ENCODE assay signal across 26 cellular contexts in genomic region chr10:78473016-78473415, GRCh38.
DNase-seq lines count a peak whose midpoint lies in the region; ATAC-seq and TF ChIP-seq lines count a peak whose summit lies in the region.
"Had no signal": no experiment of that assay in that cellular context is flagged by ENCODE, and none has a peak within 500 bp of the region (broad histone marks: within the 10 kb centered on the region; RNA-seq: fewer than 3 reads in every experiment).

No MANE protein-coding gene starts in this region.

- no peaks in the 10 kb centered on the region for H3K36me3 Mint-ChIP-seq in nephron (ENCODE audit: low read depth)
- H3K36me3 Mint-ChIP-seq: activated naive CD8-positive, alpha-beta T cell treated with anti-CD3 and anti-CD28 coated beads for 36 hours had no signal

- peaks cover 39% of the 10 kb centered on the region for H3K4me1 ChIP-seq in cardiac muscle cell (ENCODE audit: low read depth)
- H3K4me1 ChIP-seq: upper lobe of right lung had no signal

- H3K27me3 ChIP-seq in cardiac muscle cell, result no peaks in the 10 kb centered on the region
- H3K27me3 ChIP-seq: gastroesophageal sphincter, ovary had no signal

- DNase-seq in cardiac muscle cell (ENCODE audit: low read depth in 1 of 2, low spot score in 1 of 2) (peak in 1 of 2 donors; percentile 53), left ventricle myocardium superior (no peak), ecto neural progenitor cell (ENCODE audit: low spot score) (peak; percentile 70), COLO668 (lab: John Stamatoyannopoulos, UW; ENCODE audit: unreplicated experiment) (no peak), EL (no peak)
- DNase-seq: activated CD4-positive, alpha-beta T cell treated with anti-CD3 and anti-CD28 coated beads for 48 hours; activated naive CD8-positive, alpha-beta T cell treated with anti-CD3 and anti-CD28 coated beads for 36 hours; CD4-positive, alpha-beta T cell; DMS153; effector memory CD8-positive, alpha-beta T cell; GDM1; kidney; MM.1S; NCI-H1436 treated with DMSO at 0.1 percent for 48 hours; NCI-H226; right cardiac atrium; SIG-M5; stimulated activated naive CD8-positive, alpha-beta T cell treated with anti-CD3 and anti-CD28 coated beads, Interleukin-15, amount 100 ng/mL, for 72 hours; upper lobe of right lung had no signal

- H3K9me3 Mint-ChIP-seq in nephron, result peaks cover 3% of the 10 kb centered on the region
- H3K9me3 Mint-ChIP-seq: activated T-helper 17 cell treated with anti-CD3 and anti-CD28 coated beads, Interleukin-2, amount 50 U/mL, for 72 hours; CD4-positive, alpha-beta T cell; effector memory CD8-positive, alpha-beta T cell; stimulated activated naive CD8-positive, alpha-beta T cell treated with anti-CD3 and anti-CD28 coated beads, Interleukin-15, amount 100 ng/mL, for 72 hours had no signal

- TF ChIP-seq CTCF in cardiac muscle cell (IDR thresholded peaks at IDR 0.05; ENCODE audit: low read depth, low read length), result no peak
- TF ChIP-seq CTCF in nephron (IDR thresholded peaks at IDR 0.05; ENCODE audit: unreplicated experiment in 3 of 3), result no peak

- H3K27ac ChIP-seq in cardiac muscle cell, result peak overlapping the region; percentile 83
- H3K27ac ChIP-seq: upper lobe of right lung had no signal

- intact Hi-C loops in left ventricle myocardium superior (cut with micrococcal nuclease), result no loop called here

- H3K4me3 Mint-ChIP-seq in nephron, result no peak overlapping the region
- H3K4me3 Mint-ChIP-seq: activated naive CD8-positive, alpha-beta T cell treated with anti-CD3 and anti-CD28 coated beads for 36 hours; activated T-helper 17 cell treated with anti-CD3 and anti-CD28 coated beads, Interleukin-2, amount 50 U/mL, for 72 hours; CD4-positive, alpha-beta T cell; effector memory CD8-positive, alpha-beta T cell; stimulated activated naive CD8-positive, alpha-beta T cell treated with anti-CD3 and anti-CD28 coated beads, Interleukin-15, amount 100 ng/mL, for 72 hours had no signal

- peak overlapping the region; percentile 96 to 99 (median 99) for H3K27ac Mint-ChIP-seq in nephron
- H3K27ac Mint-ChIP-seq: activated naive CD8-positive, alpha-beta T cell treated with anti-CD3 and anti-CD28 coated beads for 36 hours; activated T-helper 17 cell treated with anti-CD3 and anti-CD28 coated beads, Interleukin-2, amount 50 U/mL, for 72 hours; CD4-positive, alpha-beta T cell; effector memory CD8-positive, alpha-beta T cell; stimulated activated naive CD8-positive, alpha-beta T cell treated with anti-CD3 and anti-CD28 coated beads, Interleukin-15, amount 100 ng/mL, for 72 hours had no signal

- no peaks in the 10 kb centered on the region for H3K27me3 Mint-ChIP-seq in nephron (ENCODE audit: low read depth)
- H3K27me3 Mint-ChIP-seq: activated T-helper 17 cell treated with anti-CD3 and anti-CD28 coated beads, Interleukin-2, amount 50 U/mL, for 72 hours; CD4-positive, alpha-beta T cell; stimulated activated naive CD8-positive, alpha-beta T cell treated with anti-CD3 and anti-CD28 coated beads, Interleukin-15, amount 100 ng/mL, for 72 hours had no signal

- H3K9me3 ChIP-seq in cardiac muscle cell (ENCODE audit: low read depth), result no peaks in the 10 kb centered on the region
- H3K9me3 ChIP-seq: gastroesophageal sphincter, ovary, upper lobe of right lung had no signal

- no peak overlapping the region for H3K4me3 ChIP-seq in cardiac muscle cell
- H3K4me3 ChIP-seq: gastroesophageal sphincter, K562, lung, ovary, upper lobe of right lung had no signal

- H3K36me3 ChIP-seq in cardiac muscle cell, result no peaks in the 10 kb centered on the region
- H3K36me3 ChIP-seq: gastroesophageal sphincter, ovary, upper lobe of right lung had no signal

- H3K4me1 Mint-ChIP-seq in nephron, result peaks cover 58% of the 10 kb centered on the region
- H3K4me1 Mint-ChIP-seq: activated naive CD8-positive, alpha-beta T cell treated with anti-CD3 and anti-CD28 coated beads for 36 hours; activated T-helper 17 cell treated with anti-CD3 and anti-CD28 coated beads, Interleukin-2, amount 50 U/mL, for 72 hours; stimulated activated naive CD8-positive, alpha-beta T cell treated with anti-CD3 and anti-CD28 coated beads, Interleukin-15, amount 100 ng/mL, for 72 hours had no signal

- ATAC-seq in left ventricle myocardium superior, result no peak
- ATAC-seq in HG02852 (IDR thresholded peaks at IDR 0.05; ENCODE audit: unreplicated experiment), result no peak
- ATAC-seq: activated T-helper 17 cell treated with anti-CD3 and anti-CD28 coated beads, Interleukin-2, amount 50 U/mL, for 72 hours; effector memory CD8-positive, alpha-beta T cell; gastroesophageal sphincter; K562; stimulated activated naive CD8-positive, alpha-beta T cell treated with anti-CD3 and anti-CD28 coated beads, Interleukin-15, amount 100 ng/mL, for 72 hours; upper lobe of right lung had no signal
